Comparison of ENCODE assay signal across 10 cellular contexts in the genomic region with DNA sequence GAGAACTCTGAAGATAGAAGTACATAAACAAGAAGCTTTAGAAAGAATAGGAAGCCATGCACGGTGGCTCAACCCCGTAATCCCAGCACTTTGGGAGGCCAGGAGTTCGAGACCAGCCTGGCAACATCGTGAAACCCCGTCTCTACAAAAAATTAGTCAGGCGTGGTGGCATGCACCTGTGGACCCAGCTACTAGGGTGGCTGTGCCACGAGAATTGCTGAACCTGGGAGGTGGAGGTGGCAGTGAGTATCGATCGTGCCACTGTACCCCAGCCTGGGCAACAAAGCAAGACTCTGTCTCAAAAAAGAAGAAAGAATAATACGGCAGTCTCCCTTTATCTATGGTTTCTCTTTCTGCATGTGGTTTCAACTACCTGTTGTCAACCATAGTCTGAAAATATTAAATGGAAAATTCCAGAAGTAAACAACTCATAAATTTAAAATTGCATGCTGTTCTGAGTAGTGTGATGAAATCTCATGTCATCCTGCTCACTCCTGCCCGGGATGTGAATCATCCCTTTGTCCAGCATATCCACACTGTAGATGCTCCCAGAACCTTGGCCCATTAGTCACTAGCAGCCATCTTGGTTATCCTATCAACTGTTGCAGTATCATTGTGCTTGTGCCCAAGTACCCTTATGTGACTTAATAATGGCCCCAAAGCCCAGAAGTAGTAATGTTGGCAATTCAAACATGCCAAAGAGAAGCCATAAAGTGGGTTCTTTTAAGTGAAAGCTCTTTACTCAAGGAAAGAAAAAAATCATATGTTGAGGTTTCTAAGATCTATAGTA. TPM values are rescaled to one million over a fixed set of nuclear protein-coding genes. Genes with fewer than 3 reads are reported as not detected.
DNase-seq lines count a peak whose midpoint lies in the region; ATAC-seq and TF ChIP-seq lines count a peak whose summit lies in the region.
"Had no signal": no experiment of that assay in that cellular context is flagged by ENCODE, and none has a peak within 500 bp of the region (broad histone marks: within the 10 kb centered on the region; RNA-seq: fewer than 3 reads in every experiment).

No MANE protein-coding gene starts in this region.

- no peak overlapping the region for H3K4me3 Mint-ChIP-seq in CD8-positive, alpha-beta T cell

- peaks cover 75% of the 10 kb centered on the region for H3K36me3 Mint-ChIP-seq in CD8-positive, alpha-beta T cell

- intact Hi-C loops in CD8-positive, alpha-beta T cell (cut with DNase I, micrococcal nuclease) = no loop called here

- no peak for TF ChIP-seq CTCF in CD8-positive, alpha-beta T cell (IDR thresholded peaks at IDR 0.05)

- no peak for DNase-seq in CD8-positive, alpha-beta T cell
- DNase-seq in M059J (ENCODE audit: low read depth) (peak; percentile 97), astrocyte of the hippocampus (ENCODE audit: low read depth, low spot score) (peak; percentile 36), lung microvascular endothelial cell (ENCODE audit: low read depth in 2 of 2) (peak; percentile 89), NCI-H446 (lab: John Stamatoyannopoulos, UW) (no peak), DMS114 treated with DMSO at 0.1 percent for 48 hours (lab: John Stamatoyannopoulos, UW; ENCODE audit: unreplicated experiment) (no peak), C1 segment of cervical spinal cord (lab: John Stamatoyannopoulos, UW) (no peak)
- DNase-seq: NCI-H1092, T-helper 9 cell had no signal

- H3K27ac ChIP-seq in CD8-positive, alpha-beta T cell (ENCODE audit: low read depth, low read length) = no peak overlapping the region

- no peaks in the 10 kb centered on the region for H3K4me1 ChIP-seq in CD8-positive, alpha-beta T cell (ENCODE audit: insufficient read depth, low read length)

- POLR2A ChIA-PET in CD8-positive, alpha-beta T cell (lab: Charles Lee) = no interaction called here

- CTCF ChIA-PET in CD8-positive, alpha-beta T cell (lab: Charles Lee) = interaction anchor here (1.2 kb wide), 1 partner anchor 81 kb away, joined by 5 read pairs; no protein-coding TSS in a partner anchor

- H3K27me3 ChIP-seq in CD8-positive, alpha-beta T cell (ENCODE audit: insufficient read depth, low read length) = no peaks in the 10 kb centered on the region

- H3K9me3 ChIP-seq in CD8-positive, alpha-beta T cell (ENCODE audit: low read length) = no peaks in the 10 kb centered on the region

- peak overlapping the region; percentile 43 for H3K27ac Mint-ChIP-seq in CD8-positive, alpha-beta T cell

- no peaks in the 10 kb centered on the region for H3K27me3 Mint-ChIP-seq in CD8-positive, alpha-beta T cell (ENCODE audit: low read depth)

- H3K4me3 ChIP-seq in CD8-positive, alpha-beta T cell (ENCODE audit: low read depth, low read length) = no peak overlapping the region

- H3K4me1 Mint-ChIP-seq in CD8-positive, alpha-beta T cell (ENCODE audit: low read depth) = peaks cover 45% of the 10 kb centered on the region

- no peak for ATAC-seq in CD8-positive, alpha-beta T cell
- no peak for ATAC-seq in GM19328 (IDR thresholded peaks at IDR 0.05; ENCODE audit: unreplicated experiment)

- H3K36me3 ChIP-seq in CD8-positive, alpha-beta T cell (ENCODE audit: insufficient read depth, low read length) = no peaks in the 10 kb centered on the region

- H3K9me3 Mint-ChIP-seq in CD8-positive, alpha-beta T cell = no peaks in the 10 kb centered on the region

RNA-seq across cellular contexts. Expression of a gene that starts 22.1 kb away (rescaled TPM):
- total RNA-seq in CD8-positive, alpha-beta T cell = 10 to 100 TPM; 39.5 to 47.5 TPM
- 326 and 338 TPM in 2 replicates for total RNA-seq in M059J (2014; rRNA removed; shearing (Covaris generic))
- total RNA-seq in lung microvascular endothelial cell = 77.6 and 84.5 TPM in 2 replicates

Comparison
In these comparisons a context has a peak if more than half of its experiments do, and no peak if none do; other contexts are left out.
1. DNase-seq: peak in M059J (single experiment), astrocyte of the hippocampus (single experiment) and lung microvascular endothelial cell (2 of 2); none in CD8-positive, alpha-beta T cell (0 of 7), NCI-H446 (0 of 2), DMS114 treated with DMSO at 0.1 percent for 48 hours (single experiment) and C1 segment of cervical spinal cord (0 of 14).